ENCODE assay signal across 12 cellular contexts in genomic region chr10:14758994-14759664, GRCh38. TPM values are rescaled to one million over a fixed set of nuclear protein-coding genes. Genes with fewer than 3 reads are reported as not detected.
DNase-seq lines count a peak whose midpoint lies in the region; ATAC-seq and TF ChIP-seq lines count a peak whose summit lies in the region.
"Had no signal": no experiment of that assay in that cellular context is flagged by ENCODE, and none has a peak within 500 bp of the region (broad histone marks: within the 10 kb centered on the region; RNA-seq: fewer than 3 reads in every experiment).

No MANE protein-coding gene starts in this region.

- TF ChIP-seq POLR2A in esophagus muscularis mucosa (IDR thresholded peaks at IDR 0.05; ENCODE audit: low read depth), result no peak

- no peaks in the 10 kb centered on the region for H3K36me3 ChIP-seq in esophagus muscularis mucosa
- H3K36me3 ChIP-seq: adrenal gland had no signal

- no peaks in the 10 kb centered on the region for H3K9me3 ChIP-seq in esophagus muscularis mucosa
- H3K9me3 ChIP-seq: adrenal gland had no signal

- 91% methylated on average over 8 of the region's 8 CpGs for WGBS in esophagus muscularis mucosa

- H3K4me1 ChIP-seq in esophagus muscularis mucosa, result no peaks in the 10 kb centered on the region
- H3K4me1 ChIP-seq: adrenal gland had no signal

- no peak for ATAC-seq in GM19452 (IDR thresholded peaks at IDR 0.05; ENCODE audit: unreplicated experiment)
- ATAC-seq: Panc1 had no signal

- H3K27ac ChIP-seq in C4-2B, result no peak overlapping the region
- H3K27ac ChIP-seq in esophagus muscularis mucosa (replicated peaks in 1 of 4), result no peak overlapping the region
- H3K27ac ChIP-seq: adrenal gland had no signal

- no peaks in the 10 kb centered on the region for H3K27me3 ChIP-seq in esophagus muscularis mucosa
- H3K27me3 ChIP-seq: adrenal gland had no signal

- no peak overlapping the region for H3K4me3 ChIP-seq in esophagus muscularis mucosa
- H3K4me3 ChIP-seq: adrenal gland had no signal

- DNase-seq in Daoy (ENCODE audit: low read depth) (peak; percentile 13), RPMI8226 (peak; percentile 71), esophagus muscularis mucosa (ENCODE audit: extremely low spot score) (peak; percentile 26), KG1 (lab: John Stamatoyannopoulos, UW) (no peak), NCI-H774 (lab: John Stamatoyannopoulos, UW) (no peak)
- DNase-seq: activated CD4-positive, CD25-positive, alpha-beta regulatory T cell; GF-D8; stimulated activated naive CD4-positive, alpha-beta T cell treated with Interleukin-2 at 50 U/mL for 16 hours had no signal

- intact Hi-C loops in esophagus muscularis mucosa (cut with DNase I), result no loop called here

- TF ChIP-seq EP300 in esophagus muscularis mucosa (IDR thresholded peaks at IDR 0.05), result no peak

- TF ChIP-seq CTCF in C4-2B (conservative IDR thresholded peaks at IDR 0.05) (peak; percentile 67), esophagus muscularis mucosa (IDR thresholded peaks at IDR 0.05) (no peak)

RNA-seq across cellular contexts. Expression of gene FAM107B, which starts 15.6 kb away (rescaled TPM):
- total RNA-seq in Daoy (2014; rRNA removed; shearing (Covaris generic)), result 14.3 and 15.6 TPM in 2 replicates
- total RNA-seq in esophagus muscularis mucosa, result 10 to 100 TPM in 2 of 4 donors, 1 to 10 TPM in 2; 7.5 to 14.1 (median 9.4) TPM

Comparison
In these comparisons a context has a peak if more than half of its experiments do, and no peak if none do; other contexts are left out.
1. DNase-seq: peak in Daoy (single experiment), RPMI8226 (single experiment) and esophagus muscularis mucosa (single experiment); none in KG1 (single experiment) and NCI-H774 (single experiment).